Comparison of ENCODE assay signal across 12 cellular contexts in the genomic region with DNA sequence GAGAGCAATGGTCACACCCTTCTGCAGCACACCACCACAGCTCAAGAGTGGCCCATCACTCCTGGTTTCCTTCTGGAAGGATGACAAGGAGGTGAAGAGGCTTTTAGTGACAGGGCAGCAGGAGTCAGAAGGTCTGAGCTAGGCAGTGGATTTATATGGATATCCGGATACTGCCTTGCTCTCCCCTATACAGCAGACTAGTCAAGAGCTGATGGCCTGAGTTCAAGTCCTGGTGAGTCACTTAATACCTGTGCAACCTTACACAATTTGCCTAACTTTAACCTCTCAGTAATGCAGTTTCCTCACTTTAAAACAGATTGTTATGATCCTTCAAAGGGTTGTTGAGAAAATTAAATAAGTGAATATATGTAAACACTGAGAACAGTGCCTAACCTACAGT. TPM values are rescaled to one million over a fixed set of nuclear protein-coding genes. Genes with fewer than 3 reads are reported as not detected.
DNase-seq lines count a peak whose midpoint lies in the region; TF ChIP-seq lines count a peak whose summit lies in the region.
"Had no signal": no experiment of that assay in that cellular context is flagged by ENCODE, and none has a peak within 500 bp of the region (broad histone marks: within the 10 kb centered on the region; RNA-seq: fewer than 3 reads in every experiment).

No MANE protein-coding gene starts in this region.

- H3K27me3 ChIP-seq in liver (ENCODE audit: control insufficient read depth in 4 of 4, insufficient read depth in 4 of 4, low read length in 3 of 4) (no peaks in the 10 kb centered on the region), tibial nerve (no peaks in the 10 kb centered on the region), esophagus muscularis mucosa (no peaks in the 10 kb centered on the region)

- H3K4me3 ChIP-seq in liver (ENCODE audit: low read depth in 1 of 3, low read length in 3 of 3) (no peak overlapping the region), tibial nerve (no peak overlapping the region), esophagus muscularis mucosa (no peak overlapping the region)

- 90% methylated on average over 1 of the region's 1 CpG for WGBS in liver
- WGBS in tibial nerve, 2 donors, result 81 to 82% methylated on average over 1 of the region's 1 CpG
- WGBS in esophagus muscularis mucosa, result 89% methylated on average over 1 of the region's 1 CpG

- intact Hi-C loops in activated CD4-positive, alpha-beta T cell treated with anti-CD3 and anti-CD28 coated beads, Interleukin-2, amount 10 ng/mL, durations not matched to agents 24 days and 14 days (cut with micrococcal nuclease), result no loop called here
- intact Hi-C loops in esophagus muscularis mucosa (cut with DNase I), result no loop called here

- H3K27ac ChIP-seq in liver (ENCODE audit: low read depth in 1 of 2, low read length in 2 of 2) (peak overlapping the region; percentile 85 to 94), tibial nerve (peak overlapping the region; percentile 69 to 92 (median 82)), esophagus muscularis mucosa (replicated peaks in 1 of 4) (peak overlapping the region in 2 of 4 donors; percentile 72 to 74)

- no peak for DNase-seq in activated CD4-positive, alpha-beta T cell treated with anti-CD3 and anti-CD28 coated beads, Interleukin-2, amount 10 ng/mL, durations not matched to agents 24 days and 14 days
- no peak for DNase-seq in activated CD4-positive, alpha-beta T cell treated with anti-CD3 and anti-CD28 coated beads, Interleukin-2, amount 50 U/mL, for 1 hour
- no peak for DNase-seq in tibial nerve (ENCODE audit: low spot score in 2 of 2)
- no peak for DNase-seq in esophagus muscularis mucosa (ENCODE audit: extremely low spot score)
- DNase-seq in DMS53 treated with DMSO at 0.1 percent for 48 hours (lab: John Stamatoyannopoulos, UW; ENCODE audit: unreplicated experiment), result no peak
- DNase-seq in activated naive CD4-positive, alpha-beta T cell treated with Interleukin-2 at 50 U/mL for 16 hours, result no peak
- DNase-seq: activated CD4-positive, CD25-positive, alpha-beta regulatory T cell; NCI-H1105 treated with DMSO at 0.1 percent for 48 hours; stimulated activated CD4-positive, alpha-beta T cell treated with anti-CD3 and anti-CD28 coated beads, Interleukin-1b, Interleukin-23, amount 100 ng/mL, for 48 hours; stimulated activated CD8-positive, alpha-beta memory T cell treated with anti-CD3 and anti-CD28 coated beads, Interleukin-4, amount 100 ng/mL, for 48 hours had no signal

- no peaks in the 10 kb centered on the region for H3K9me3 Mint-ChIP-seq in activated CD4-positive, alpha-beta T cell treated with anti-CD3 and anti-CD28 coated beads, Interleukin-2, amount 10 ng/mL, durations not matched to agents 24 days and 14 days
- H3K9me3 Mint-ChIP-seq in brain, result no peaks in the 10 kb centered on the region

- peak overlapping the region; percentile 21 for H3K27ac Mint-ChIP-seq in activated CD4-positive, alpha-beta T cell treated with anti-CD3 and anti-CD28 coated beads, Interleukin-2, amount 10 ng/mL, durations not matched to agents 24 days and 14 days
- H3K27ac Mint-ChIP-seq in brain, result peak overlapping the region in 4 of 5 experiments; percentile 59 to 92 (median 74)

- no peak for TF ChIP-seq RAD21 in liver (IDR thresholded peaks at IDR 0.05)

- H3K27me3 Mint-ChIP-seq in activated CD4-positive, alpha-beta T cell treated with anti-CD3 and anti-CD28 coated beads, Interleukin-2, amount 10 ng/mL, durations not matched to agents 24 days and 14 days, result no peaks in the 10 kb centered on the region
- H3K27me3 Mint-ChIP-seq in brain, result no peaks in the 10 kb centered on the region

- H3K36me3 Mint-ChIP-seq in activated CD4-positive, alpha-beta T cell treated with anti-CD3 and anti-CD28 coated beads, Interleukin-2, amount 10 ng/mL, durations not matched to agents 24 days and 14 days (ENCODE audit: low read depth), result no peaks in the 10 kb centered on the region
- peaks cover 7% of the 10 kb centered on the region for H3K36me3 Mint-ChIP-seq in brain

- H3K36me3 ChIP-seq in liver (ENCODE audit: control insufficient read depth in 4 of 4, insufficient read depth in 3 of 4, low read depth in 1 of 4, low read length in 3 of 4), result no peaks in the 10 kb centered on the region
- no peaks in the 10 kb centered on the region for H3K36me3 ChIP-seq in tibial nerve
- peaks cover 0 to 1% (median 0%) of the 10 kb centered on the region in 4 donors for H3K36me3 ChIP-seq in esophagus muscularis mucosa

- TF ChIP-seq CTCF in brain (conservative IDR thresholded peaks at IDR 0.05), result no peak
- TF ChIP-seq CTCF in liver (IDR thresholded peaks at IDR 0.05; ENCODE audit: low read depth, low read length, missing input control), result no peak
- TF ChIP-seq CTCF in tibial nerve (IDR thresholded peaks at IDR 0.05), result no peak
- TF ChIP-seq CTCF in esophagus muscularis mucosa (IDR thresholded peaks at IDR 0.05), result no peak

- H3K9ac ChIP-seq in liver (ENCODE audit: low read depth in 1 of 2, low read length in 2 of 2), result no peak overlapping the region

- no peaks in the 10 kb centered on the region for H3K9me3 ChIP-seq in liver (ENCODE audit: control insufficient read depth in 4 of 4, low read length in 3 of 4)
- no peaks in the 10 kb centered on the region for H3K9me3 ChIP-seq in tibial nerve
- no peaks in the 10 kb centered on the region for H3K9me3 ChIP-seq in esophagus muscularis mucosa

- TF ChIP-seq POLR2A in tibial nerve (IDR thresholded peaks at IDR 0.05), result no peak
- no peak for TF ChIP-seq POLR2A in esophagus muscularis mucosa (IDR thresholded peaks at IDR 0.05; ENCODE audit: low read depth)

- H3K4me1 ChIP-seq in liver (ENCODE audit: control insufficient read depth in 4 of 4, insufficient read depth in 4 of 4, low read length in 3 of 4) (peaks cover 58 to 90% (median 80%) of the 10 kb centered on the region in 4 donors), tibial nerve (peaks cover 0 to 93% (median 61%) of the 10 kb centered on the region in 4 donors), esophagus muscularis mucosa (peaks cover 62 to 74% (median 65%) of the 10 kb centered on the region in 4 donors)

- no peak overlapping the region for H3K4me3 Mint-ChIP-seq in activated CD4-positive, alpha-beta T cell treated with anti-CD3 and anti-CD28 coated beads, Interleukin-2, amount 10 ng/mL, durations not matched to agents 24 days and 14 days
- H3K4me3 Mint-ChIP-seq in brain, result no peak overlapping the region

- TF ChIP-seq EP300 in tibial nerve (IDR thresholded peaks at IDR 0.05) (no peak), esophagus muscularis mucosa (IDR thresholded peaks at IDR 0.05) (no peak)

- peaks cover 34% of the 10 kb centered on the region for H3K4me1 Mint-ChIP-seq in activated CD4-positive, alpha-beta T cell treated with anti-CD3 and anti-CD28 coated beads, Interleukin-2, amount 10 ng/mL, durations not matched to agents 24 days and 14 days
- H3K4me1 Mint-ChIP-seq in brain, result peaks cover 75% of the 10 kb centered on the region

TF ChIP-seq in liver, 16 proteins besides CTCF, POLR2A, EP300 and RAD21:
- TF ChIP-seq REST (IDR thresholded peaks at IDR 0.05) (no peak), ATF3 (IDR thresholded peaks at IDR 0.05) (no peak), JUND (IDR thresholded peaks at IDR 0.05) (no peak), HNF4G (IDR thresholded peaks at IDR 0.05) (no peak), MAX (IDR thresholded peaks at IDR 0.05) (no peak)

RNA-seq across cellular contexts. Expression of gene MYO18A, which starts 22.9 kb away (rescaled TPM):
- 36.6 and 37.9 TPM in 2 replicates for total RNA-seq in activated CD4-positive, alpha-beta T cell treated with anti-CD3 and anti-CD28 coated beads, Interleukin-2, amount 10 ng/mL, durations not matched to agents 24 days and 14 days
- polyA plus RNA-seq in brain (ENCODE audit: insufficient read depth, low read depth, low replicate concordance), result 55.9 TPM
- 10 to 100 TPM; 38.2 to 81.6 TPM for total RNA-seq in liver
- polyA plus RNA-seq in liver, result 10 to 100 TPM; 26.3 to 36.4 TPM
- 100 to 1,000 TPM in 3 of 4 donors, 10 to 100 TPM in 1; 71.6 to 125 (median 104) TPM for total RNA-seq in tibial nerve
- total RNA-seq in esophagus muscularis mucosa, result 10 to 100 TPM; 46.7 to 82.7 (median 64.6) TPM
